Comparison of ENCODE assay signal across 32 cellular contexts in genomic region chr1:109261578-109261977, GRCh38. TPM values are rescaled to one million over a fixed set of nuclear protein-coding genes. Genes with fewer than 3 reads are reported as not detected.
"Had no signal": no experiment of that assay in that cellular context is flagged by ENCODE, and none has a peak within 500 bp of the region (broad histone marks: within the 10 kb centered on the region; RNA-seq: fewer than 3 reads in every experiment).

No MANE protein-coding gene starts in this region.

- ATAC-seq: activated CD4-positive, alpha-beta T cell treated with anti-CD3 and anti-CD28 coated beads for 36 hours; activated CD4-positive, CD25-positive, alpha-beta regulatory T cell treated with anti-CD3 and anti-CD28 coated beads, Interleukin-2, amount 50 U/mL, for 24 hours; activated CD8-positive, alpha-beta T cell treated with anti-CD3 and anti-CD28 coated beads, Interleukin-2, amount 10 ng/mL, durations not matched to agents 7 days and 5 days; body of pancreas; WTC11 had no signal

- H2AFZ ChIP-seq: PC-9 had no signal

- H3K4me3 Mint-ChIP-seq: activated CD4-positive, alpha-beta T cell treated with anti-CD3 and anti-CD28 coated beads for 36 hours; activated CD4-positive, alpha-beta T cell treated with anti-CD3 and anti-CD28 coated beads, Interleukin-2, amount 10 ng/mL, durations not matched to agents 7 days and 5 days; activated CD8-positive, alpha-beta T cell treated with anti-CD3 and anti-CD28 coated beads, Interleukin-2, amount 10 ng/mL, durations not matched to agents 7 days and 5 days; activated naive CD4-positive, alpha-beta T cell treated with anti-CD3 and anti-CD28 coated beads, Interleukin-2, amount 50 U/mL, for 24 hours; activated naive CD8-positive, alpha-beta T cell treated with anti-CD3 and anti-CD28 coated beads, Interleukin-2, amount 10 ng/mL, durations not matched to agents 7 days and 5 days; activated T-cell treated with anti-CD3 and anti-CD28 coated beads, Interleukin-2, amount 50 U/mL, for 24 hours; T-helper 1 cell treated with Interleukin-12 subunit alpha and Interleukin-12 subunit beta and Interleukin-4 antibody, amounts not matched to agents 30 μg/mL and 1 μg/mL, for 36 hours; T-helper 2 cell treated with Interferon-gamma antibody and Interleukin-4, amounts not matched to agents 5 μg/mL and 100 μg/mL, for 36 hours; WTC11 had no signal

- H3K4me1 Mint-ChIP-seq: activated CD4-positive, alpha-beta T cell treated with anti-CD3 and anti-CD28 coated beads for 36 hours; activated naive CD8-positive, alpha-beta T cell treated with anti-CD3 and anti-CD28 coated beads, Interleukin-2, amount 10 ng/mL, durations not matched to agents 7 days and 5 days had no signal

- H3K9me3 Mint-ChIP-seq: activated CD4-positive, alpha-beta T cell treated with anti-CD3 and anti-CD28 coated beads, Interleukin-2, amount 10 ng/mL, durations not matched to agents 7 days and 5 days; activated naive CD4-positive, alpha-beta T cell treated with anti-CD3 and anti-CD28 coated beads, Interleukin-2, amount 50 U/mL, for 24 hours; activated naive CD8-positive, alpha-beta T cell treated with anti-CD3 and anti-CD28 coated beads, Interleukin-2, amount 10 ng/mL, durations not matched to agents 7 days and 5 days; activated T-cell treated with anti-CD3 and anti-CD28 coated beads, Interleukin-2, amount 50 U/mL, for 24 hours; activated T-helper 2 cell treated with anti-CD3 and anti-CD28 coated beads, Interferon-gamma antibody, Interleukin-2, Interleukin-4, amounts not matched to agents 10 μg/mL and 5 μg/mL and 100 μg/mL, durations not matched to agents 14 hours and 24 hours and 36 hours; T-helper 1 cell treated with Interleukin-12 subunit alpha and Interleukin-12 subunit beta and Interleukin-4 antibody, amounts not matched to agents 30 μg/mL and 1 μg/mL, for 36 hours; T-helper 2 cell treated with Interferon-gamma antibody and Interleukin-4, amounts not matched to agents 5 μg/mL and 100 μg/mL, for 36 hours; WTC11 had no signal

- DNase-seq: activated CD4-positive, alpha-beta T cell treated with anti-CD3 and anti-CD28 coated beads for 36 hours; activated CD4-positive, alpha-beta T cell treated with anti-CD3 and anti-CD28 coated beads, Interleukin-2, amount 10 ng/mL, durations not matched to agents 7 days and 5 days; activated CD4-positive, alpha-beta T cell treated with anti-CD3 and anti-CD28 coated beads, Interleukin-2, amount 50 U/mL, for 48 hours; activated CD8-positive, alpha-beta T cell treated with anti-CD3 and anti-CD28 coated beads, Interleukin-2, amount 10 ng/mL, durations not matched to agents 7 days and 5 days; activated gamma-delta T cell; activated naive CD4-positive, alpha-beta T cell treated with Interleukin-2 at 50 U/mL for 16 hours; activated naive CD8-positive, alpha-beta T cell treated with anti-CD3 and anti-CD28 coated beads, Interleukin-2, amount 10 ng/mL, durations not matched to agents 7 days and 5 days; activated T-cell treated with anti-CD3 and anti-CD28 coated beads, Interleukin-2, amount 50 U/mL, for 24 hours; amygdala; body of pancreas; central memory CD4-positive, alpha-beta T cell; MM.1S; MV-4-11; NCI-H1092; NCI-H1436 treated with DMSO at 0.1 percent for 48 hours; NCI-H1694 treated with DMSO at 0.1 percent for 48 hours; NCI-H2029; NCI-H345; NCI-H524 treated with DMSO at 0.1 percent for 48 hours; PC-9; SHP77; SJCRH30 had no signal

- H3K27me3 Mint-ChIP-seq: activated CD4-positive, alpha-beta T cell treated with anti-CD3 and anti-CD28 coated beads for 36 hours; activated CD4-positive, alpha-beta T cell treated with anti-CD3 and anti-CD28 coated beads, Interleukin-2, amount 10 ng/mL, durations not matched to agents 7 days and 5 days; activated naive CD4-positive, alpha-beta T cell treated with anti-CD3 and anti-CD28 coated beads, Interleukin-2, amount 50 U/mL, for 24 hours; activated naive CD8-positive, alpha-beta T cell treated with anti-CD3 and anti-CD28 coated beads, Interleukin-2, amount 10 ng/mL, durations not matched to agents 7 days and 5 days; activated T-cell treated with anti-CD3 and anti-CD28 coated beads, Interleukin-2, amount 50 U/mL, for 24 hours had no signal

- H3K27ac ChIP-seq: body of pancreas, KMS-11, PC-9, SJCRH30, SK-N-MC had no signal

- H3K36me3 ChIP-seq: SJCRH30 had no signal

- H3K9ac ChIP-seq: KMS-11 had no signal

- H3K27ac Mint-ChIP-seq: activated CD4-positive, alpha-beta T cell treated with anti-CD3 and anti-CD28 coated beads for 36 hours; activated CD4-positive, alpha-beta T cell treated with anti-CD3 and anti-CD28 coated beads, Interleukin-2, amount 10 ng/mL, durations not matched to agents 7 days and 5 days; activated CD8-positive, alpha-beta T cell treated with anti-CD3 and anti-CD28 coated beads, Interleukin-2, amount 10 ng/mL, durations not matched to agents 7 days and 5 days; activated naive CD4-positive, alpha-beta T cell treated with anti-CD3 and anti-CD28 coated beads, Interleukin-2, amount 50 U/mL, for 24 hours; activated naive CD8-positive, alpha-beta T cell treated with anti-CD3 and anti-CD28 coated beads, Interleukin-2, amount 10 ng/mL, durations not matched to agents 7 days and 5 days; activated T-cell treated with anti-CD3 and anti-CD28 coated beads, Interleukin-2, amount 50 U/mL, for 24 hours; activated T-helper 2 cell treated with anti-CD3 and anti-CD28 coated beads, Interferon-gamma antibody, Interleukin-2, Interleukin-4, amounts not matched to agents 10 μg/mL and 5 μg/mL and 100 μg/mL, durations not matched to agents 14 hours and 24 hours and 36 hours; T-helper 1 cell treated with Interleukin-12 subunit alpha and Interleukin-12 subunit beta and Interleukin-4 antibody, amounts not matched to agents 30 μg/mL and 1 μg/mL, for 36 hours; T-helper 2 cell treated with Interferon-gamma antibody and Interleukin-4, amounts not matched to agents 5 μg/mL and 100 μg/mL, for 36 hours; WTC11 had no signal

- H3K4me3 ChIP-seq: body of pancreas, PC-9, SJCRH30, SK-N-MC had no signal

- H3K4me1 ChIP-seq: body of pancreas, SJCRH30 had no signal

- H3K27me3 ChIP-seq: body of pancreas, SJCRH30 had no signal

- H3K4me2 ChIP-seq: KMS-11, PC-9 had no signal

- H3K36me3 Mint-ChIP-seq: activated naive CD4-positive, alpha-beta T cell treated with anti-CD3 and anti-CD28 coated beads, Interleukin-2, amount 50 U/mL, for 24 hours; activated naive CD8-positive, alpha-beta T cell treated with anti-CD3 and anti-CD28 coated beads, Interleukin-2, amount 10 ng/mL, durations not matched to agents 7 days and 5 days; WTC11 had no signal

- H3K9me3 ChIP-seq: body of pancreas, SJCRH30 had no signal

RNA-seq across cellular contexts. Expression of gene MYBPHL, which starts 45.2 kb away (rescaled TPM):
- total RNA-seq: activated CD4-positive, alpha-beta T cell treated with anti-CD3 and anti-CD28 coated beads for 36 hours; activated CD4-positive, alpha-beta T cell treated with anti-CD3 and anti-CD28 coated beads, Interleukin-2, amount 10 ng/mL, durations not matched to agents 7 days and 5 days; activated CD8-positive, alpha-beta T cell treated with anti-CD3 and anti-CD28 coated beads, Interleukin-2, amount 10 ng/mL, durations not matched to agents 7 days and 5 days; activated naive CD8-positive, alpha-beta T cell treated with anti-CD3 and anti-CD28 coated beads, Interleukin-2, amount 10 ng/mL, durations not matched to agents 7 days and 5 days; activated T-helper 2 cell treated with anti-CD3 and anti-CD28 coated beads, Interferon-gamma antibody, Interleukin-2, Interleukin-4, amounts not matched to agents 10 μg/mL and 5 μg/mL and 100 μg/mL, durations not matched to agents 14 hours and 24 hours and 36 hours; astrocyte; body of pancreas; NCI-H460; PC-9 had no signal
